ENCODE assay signal across 21 cellular contexts in the genomic region with DNA sequence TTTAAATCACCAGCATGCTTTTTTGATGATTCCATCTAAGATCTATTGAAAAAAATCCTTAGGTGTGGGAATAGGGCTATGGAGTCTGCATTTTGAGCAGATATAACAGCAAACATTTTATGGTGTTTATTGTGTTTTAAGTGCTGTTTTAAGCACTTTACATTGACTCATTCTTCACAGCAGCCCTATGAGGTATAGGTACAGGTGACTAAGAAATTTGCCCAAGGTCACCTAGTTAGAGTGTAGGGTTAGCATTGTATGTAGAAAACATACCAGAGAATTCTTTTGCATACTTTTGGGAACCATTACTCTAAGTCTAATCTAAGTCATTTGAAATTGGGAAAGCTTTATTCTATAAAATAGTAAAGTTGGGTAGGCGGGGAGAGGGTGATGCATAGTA. TPM values are rescaled to one million over a fixed set of nuclear protein-coding genes. Genes with fewer than 3 reads are reported as not detected.
DNase-seq lines count a peak whose midpoint lies in the region; ATAC-seq and TF ChIP-seq lines count a peak whose summit lies in the region.
"Had no signal": no experiment of that assay in that cellular context is flagged by ENCODE, and none has a peak within 500 bp of the region (broad histone marks: within the 10 kb centered on the region; RNA-seq: fewer than 3 reads in every experiment).

No MANE protein-coding gene starts in this region.

- H3K27me3 Mint-ChIP-seq in activated CD4-positive, alpha-beta T cell treated with anti-CD3 and anti-CD28 coated beads for 36 hours, result no peaks in the 10 kb centered on the region
- no peaks in the 10 kb centered on the region for H3K27me3 Mint-ChIP-seq in CD4-positive, CD25-positive, alpha-beta regulatory T cell
- no peaks in the 10 kb centered on the region for H3K27me3 Mint-ChIP-seq in activated T-helper 17 cell treated with anti-CD3 and anti-CD28 coated beads, Interleukin-2, amount 50 U/mL, for 72 hours
- H3K27me3 Mint-ChIP-seq: CD8-positive, alpha-beta memory T cell had no signal

- no peak overlapping the region for H4K8ac ChIP-seq in mesendoderm (ENCODE audit: low read depth, low read length)

- no peak overlapping the region for H2BK5ac ChIP-seq in mesendoderm (ENCODE audit: low read length)

- H3K9me3 Mint-ChIP-seq in activated CD4-positive, alpha-beta T cell treated with anti-CD3 and anti-CD28 coated beads for 36 hours (ENCODE audit: low read depth), result peaks cover 5% of the 10 kb centered on the region
- peaks cover 0 to 5% (median 0%) of the 10 kb centered on the region in 7 donors for H3K9me3 Mint-ChIP-seq in CD4-positive, CD25-positive, alpha-beta regulatory T cell
- H3K9me3 Mint-ChIP-seq in activated T-helper 17 cell treated with anti-CD3 and anti-CD28 coated beads, Interleukin-2, amount 50 U/mL, for 72 hours, result no peaks in the 10 kb centered on the region
- H3K9me3 Mint-ChIP-seq: HFFc6 had no signal

- no peak overlapping the region for H3K56ac ChIP-seq in mesendoderm (ENCODE audit: low read length)

- no peak overlapping the region for H3K18ac ChIP-seq in mesendoderm (ENCODE audit: low read length)

- no peak overlapping the region for H3K4me3 Mint-ChIP-seq in activated CD4-positive, alpha-beta T cell treated with anti-CD3 and anti-CD28 coated beads for 36 hours
- peak overlapping the region in 2 of 4 donors; percentile 10 to 56 for H3K4me3 Mint-ChIP-seq in CD4-positive, CD25-positive, alpha-beta regulatory T cell
- H3K4me3 Mint-ChIP-seq in activated T-helper 17 cell treated with anti-CD3 and anti-CD28 coated beads, Interleukin-2, amount 50 U/mL, for 72 hours, result no peak overlapping the region
- H3K4me3 Mint-ChIP-seq: CD14-positive monocyte, HFFc6 had no signal

- no peak overlapping the region for H2BK120ac ChIP-seq in mesendoderm (ENCODE audit: low read depth, low read length)

- no peak overlapping the region for H3K4me2 ChIP-seq in mesendoderm (ENCODE audit: low read length)
- H3K4me2 ChIP-seq: BLaER1 had no signal

- H4K5ac ChIP-seq in mesendoderm (ENCODE audit: low read length), result no peak overlapping the region

- H3K27me3 ChIP-seq in CD4-positive, CD25-positive, alpha-beta regulatory T cell (ENCODE audit: control insufficient read depth, insufficient read depth, low read length), result no peaks in the 10 kb centered on the region
- H3K27me3 ChIP-seq in mesendoderm (ENCODE audit: insufficient read depth, low read length, poor library complexity), result no peaks in the 10 kb centered on the region
- H3K27me3 ChIP-seq: BLaER1 had no signal

- in situ Hi-C loops in GM13976 (cut with MboI; ENCODE audit: low sequenced_read_pairs, unreplicated experiment), result no loop called here

- H3K36me3 Mint-ChIP-seq in activated CD4-positive, alpha-beta T cell treated with anti-CD3 and anti-CD28 coated beads for 36 hours (ENCODE audit: low read depth), result peaks cover 36% of the 10 kb centered on the region
- H3K36me3 Mint-ChIP-seq in CD4-positive, CD25-positive, alpha-beta regulatory T cell, result peaks cover 44% of the 10 kb centered on the region
- H3K36me3 Mint-ChIP-seq in activated T-helper 17 cell treated with anti-CD3 and anti-CD28 coated beads, Interleukin-2, amount 50 U/mL, for 72 hours (ENCODE audit: low read depth), result peaks cover 66% of the 10 kb centered on the region

- H3K9me3 ChIP-seq in CD4-positive, CD25-positive, alpha-beta regulatory T cell (ENCODE audit: control insufficient read depth in 2 of 2, low read length in 2 of 2), result no peaks in the 10 kb centered on the region

- peaks cover 61% of the 10 kb centered on the region for H3K4me1 Mint-ChIP-seq in activated CD4-positive, alpha-beta T cell treated with anti-CD3 and anti-CD28 coated beads for 36 hours
- H3K4me1 Mint-ChIP-seq in CD4-positive, CD25-positive, alpha-beta regulatory T cell, result peaks cover 60 to 89% (median 69%) of the 10 kb centered on the region in 4 donors
- H3K4me1 Mint-ChIP-seq in activated T-helper 17 cell treated with anti-CD3 and anti-CD28 coated beads, Interleukin-2, amount 50 U/mL, for 72 hours, result peaks cover 31% of the 10 kb centered on the region

- peak overlapping the region; percentile 8 for H3K27ac ChIP-seq in CD4-positive, CD25-positive, alpha-beta regulatory T cell (ENCODE audit: insufficient read depth, low read length, poor library complexity, severe bottlenecking)
- H3K27ac ChIP-seq in mesendoderm (ENCODE audit: low read depth, low read length), result no peak overlapping the region
- H3K27ac ChIP-seq: BLaER1, HL-60 had no signal

- H3K4me3 ChIP-seq in CD4-positive, CD25-positive, alpha-beta regulatory T cell (ENCODE audit: low read depth, low read length), result no peak overlapping the region
- no peak overlapping the region for H3K4me3 ChIP-seq in mesendoderm (ENCODE audit: low read length)
- H3K4me3 ChIP-seq: BLaER1, GM12878 had no signal

- no peak overlapping the region for H2BK15ac ChIP-seq in mesendoderm (replicated peaks; ENCODE audit: low read depth)

- ATAC-seq in activated CD4-positive, alpha-beta T cell treated with anti-CD3 and anti-CD28 coated beads for 36 hours, result peak; percentile 60
- no peak for ATAC-seq in CD4-positive, CD25-positive, alpha-beta regulatory T cell (ENCODE audit: low read depth in 2 of 2)
- peak; percentile 63 for ATAC-seq in activated T-helper 17 cell treated with anti-CD3 and anti-CD28 coated beads, Interleukin-2, amount 50 U/mL, for 72 hours (replicated peaks)
- no peak for ATAC-seq in GM18517 (IDR thresholded peaks at IDR 0.05; ENCODE audit: unreplicated experiment)
- ATAC-seq: GM12878, HCT116 had no signal

- no peak overlapping the region for H3K4ac ChIP-seq in mesendoderm (ENCODE audit: low read depth, low read length)

- intact Hi-C loops in activated CD4-positive, alpha-beta T cell treated with anti-CD3 and anti-CD28 coated beads for 36 hours (cut with DNase I, micrococcal nuclease), result no loop called here

- peaks cover 34% of the 10 kb centered on the region for H3K4me1 ChIP-seq in CD4-positive, CD25-positive, alpha-beta regulatory T cell (ENCODE audit: control insufficient read depth, insufficient read depth, low read length, poor library complexity, severe bottlenecking)
- H3K4me1 ChIP-seq in mesendoderm (ENCODE audit: control insufficient read depth, low read depth, low read length), result no peaks in the 10 kb centered on the region

- H3K27ac Mint-ChIP-seq in activated CD4-positive, alpha-beta T cell treated with anti-CD3 and anti-CD28 coated beads for 36 hours, result no peak overlapping the region
- H3K27ac Mint-ChIP-seq in CD4-positive, CD25-positive, alpha-beta regulatory T cell, result no peak overlapping the region
- H3K27ac Mint-ChIP-seq in activated T-helper 17 cell treated with anti-CD3 and anti-CD28 coated beads, Interleukin-2, amount 50 U/mL, for 72 hours, result peak overlapping the region; percentile 25
- H3K27ac Mint-ChIP-seq: HFFc6 had no signal

- POLR2A ChIA-PET in activated CD4-positive, alpha-beta T cell treated with anti-CD3 and anti-CD28 coated beads for 36 hours (lab: Charles Lee), result no interaction called here

- peaks cover 33% of the 10 kb centered on the region for H3K79me2 ChIP-seq in mesendoderm (ENCODE audit: control insufficient read depth, insufficient read depth, low read length)

- no peak overlapping the region for H3K23ac ChIP-seq in mesendoderm (ENCODE audit: low read length)

- H3K36me3 ChIP-seq in CD4-positive, CD25-positive, alpha-beta regulatory T cell (ENCODE audit: control insufficient read depth, insufficient read depth, low read length), result peaks cover 20% of the 10 kb centered on the region
- no peaks in the 10 kb centered on the region for H3K36me3 ChIP-seq in mesendoderm (ENCODE audit: control insufficient read depth, insufficient read depth, low read length)

- CTCF ChIA-PET in activated CD4-positive, alpha-beta T cell treated with anti-CD3 and anti-CD28 coated beads for 36 hours (lab: Charles Lee), result no interaction called here

- no peak for TF ChIP-seq CTCF in GM13976 (IDR thresholded peaks at IDR 0.05; ENCODE audit: borderline replicate concordance, control extremely low read depth, extremely low read depth, insufficient read depth, missing control alignments)

- DNase-seq in activated CD4-positive, alpha-beta T cell treated with anti-CD3 and anti-CD28 coated beads for 36 hours, result no peak
- no peak for DNase-seq in activated CD4-positive, alpha-beta T cell treated with anti-CD3 and anti-CD28 coated beads, Interleukin-2, amount 50 U/mL, for 4 hours
- DNase-seq in CD4-positive, CD25-positive, alpha-beta regulatory T cell, result no peak
- peak; percentile 25 for DNase-seq in mesendoderm
- no peak for DNase-seq in GM13976 (ENCODE audit: low spot score)
- DNase-seq: 8988T; CD8-positive, alpha-beta memory T cell; COR-L47; DMS153; DND-41; EL; GOT3; H7; HFFc6 had no signal

- H3K9ac ChIP-seq in mesendoderm (ENCODE audit: low read length), result no peak overlapping the region
- H3K9ac ChIP-seq: BLaER1 had no signal

- H2AK5ac ChIP-seq in mesendoderm (ENCODE audit: low read length), result no peak overlapping the region

- H3K79me1 ChIP-seq in mesendoderm (ENCODE audit: low read length), result peaks cover 8% of the 10 kb centered on the region

- whole genome bisulfite sequencing in mesendoderm (ENCODE audit: extremely low coverage, insufficient coverage, low lambda C conversion rate), result no CpG with 5 or more reads among the region's 1 CpG

RNA-seq across cellular contexts. Expression of a gene that starts 31.3 kb away (rescaled TPM):
- 10 to 100 TPM; 34.8 to 42.0 TPM for total RNA-seq in activated CD4-positive, alpha-beta T cell treated with anti-CD3 and anti-CD28 coated beads for 36 hours
- total RNA-seq in CD4-positive, CD25-positive, alpha-beta regulatory T cell, result 91.8 TPM
- 10 to 100 TPM; 48.9 to 62.6 (median 58.2) TPM for polyA plus RNA-seq in CD4-positive, CD25-positive, alpha-beta regulatory T cell
- total RNA-seq in activated T-helper 17 cell treated with anti-CD3 and anti-CD28 coated beads, Interleukin-2, amount 50 U/mL, for 72 hours, result 10 to 100 TPM; 36.3 to 38.9 TPM
- 39.7 TPM for polyA plus RNA-seq in mesendoderm (2013, experiment 1 of 2)
- polyA plus RNA-seq in mesendoderm (2013, experiment 2 of 2), result 42.3 TPM

Comparison
In these comparisons a context has a peak if more than half of its experiments do, and no peak if none do; other contexts are left out.
1. ATAC-seq: peak in activated CD4-positive, alpha-beta T cell treated with anti-CD3 and anti-CD28 coated beads for 36 hours (single experiment) and activated T-helper 17 cell treated with anti-CD3 and anti-CD28 coated beads, Interleukin-2, amount 50 U/mL, for 72 hours (single experiment); none in CD4-positive, CD25-positive, alpha-beta regulatory T cell (0 of 2) and GM18517 (single experiment).